ENCODE assay signal across 8 cellular contexts in the genomic region with DNA sequence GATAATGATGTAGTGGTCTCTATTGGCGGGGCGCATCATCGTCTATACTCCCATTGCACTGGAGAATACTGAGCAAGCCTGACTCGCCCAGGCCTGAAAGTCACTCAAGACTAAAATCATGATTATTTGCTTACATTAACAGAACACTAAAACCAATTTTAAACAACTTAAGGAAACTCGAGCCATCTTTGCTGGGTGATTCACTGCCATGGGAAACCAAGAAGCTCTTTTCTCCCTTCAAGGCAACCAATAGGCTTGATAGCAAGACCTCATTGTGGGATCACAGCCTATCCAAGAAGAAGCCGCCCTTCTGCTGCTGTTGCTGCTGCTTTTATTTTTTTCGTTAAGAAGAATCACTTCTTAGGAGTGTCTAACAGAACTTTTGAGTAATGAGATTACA.
DNase-seq lines count a peak whose midpoint lies in the region; ATAC-seq and TF ChIP-seq lines count a peak whose summit lies in the region.

No MANE protein-coding gene starts in this region.

- no peak overlapping the region for H3K4me3 ChIP-seq in transverse colon

- H3K9me3 Mint-ChIP-seq in activated naive CD4-positive, alpha-beta T cell treated with anti-CD3 and anti-CD28 coated beads, Interleukin-2, amount 50 U/mL, for 24 hours = no peaks in the 10 kb centered on the region
- H3K9me3 Mint-ChIP-seq in activated naive CD8-positive, alpha-beta T cell treated with anti-CD3 and anti-CD28 coated beads for 36 hours = peaks cover 2% of the 10 kb centered on the region

- DNase-seq in activated naive CD4-positive, alpha-beta T cell (lab: John Stamatoyannopoulos, UW) = no peak
- DNase-seq in activated naive CD8-positive, alpha-beta T cell treated with anti-CD3 and anti-CD28 coated beads for 36 hours = no peak
- DNase-seq in kidney tubule cell (ENCODE audit: low spot score) (peak; percentile 35), transverse colon (no peak), NCI-H510A treated with DMSO at 0.1 percent for 48 hours (lab: John Stamatoyannopoulos, UW) (no peak)

- ATAC-seq in GM21529 (IDR thresholded peaks at IDR 0.05; ENCODE audit: unreplicated experiment) (no peak), HG03469 (IDR thresholded peaks at IDR 0.05; ENCODE audit: unreplicated experiment) (no peak)

- H3K27me3 ChIP-seq in transverse colon = no peaks in the 10 kb centered on the region

- peaks cover 54% of the 10 kb centered on the region for H3K36me3 Mint-ChIP-seq in activated naive CD4-positive, alpha-beta T cell treated with anti-CD3 and anti-CD28 coated beads, Interleukin-2, amount 50 U/mL, for 24 hours
- peaks cover 84% of the 10 kb centered on the region for H3K36me3 Mint-ChIP-seq in activated naive CD8-positive, alpha-beta T cell treated with anti-CD3 and anti-CD28 coated beads for 36 hours

- intact Hi-C loops in transverse colon (cut with DNase I; ENCODE audit: low total_unique reads) = no loop called here

- H3K4me1 Mint-ChIP-seq in activated naive CD4-positive, alpha-beta T cell treated with anti-CD3 and anti-CD28 coated beads, Interleukin-2, amount 50 U/mL, for 24 hours = peaks cover 97% of the 10 kb centered on the region
- peaks cover 86% of the 10 kb centered on the region for H3K4me1 Mint-ChIP-seq in activated naive CD8-positive, alpha-beta T cell treated with anti-CD3 and anti-CD28 coated beads for 36 hours

- TF ChIP-seq POLR2A in transverse colon (IDR thresholded peaks at IDR 0.05) = no peak

- TF ChIP-seq CTCF in transverse colon (IDR thresholded peaks at IDR 0.05) = no peak

- peak overlapping the region; percentile 17 to 79 (median 61) for H3K27ac ChIP-seq in transverse colon

- H3K36me3 ChIP-seq in transverse colon = no peaks in the 10 kb centered on the region

- no peak for TF ChIP-seq EP300 in transverse colon (IDR thresholded peaks at IDR 0.05; ENCODE audit: low read depth)

- H3K27me3 Mint-ChIP-seq in activated naive CD4-positive, alpha-beta T cell treated with anti-CD3 and anti-CD28 coated beads, Interleukin-2, amount 50 U/mL, for 24 hours = no peaks in the 10 kb centered on the region
- H3K27me3 Mint-ChIP-seq in activated naive CD8-positive, alpha-beta T cell treated with anti-CD3 and anti-CD28 coated beads for 36 hours = no peaks in the 10 kb centered on the region

- no peaks in the 10 kb centered on the region for H3K9me3 ChIP-seq in transverse colon

- peaks cover 12 to 85% (median 48%) of the 10 kb centered on the region in 4 donors for H3K4me1 ChIP-seq in transverse colon

- in situ Hi-C loops in transverse colon (cut with MboI; ENCODE audit: low pct_ligation_motif_present in 1 of 4, low pct_unique_long_range_greater_than_20kb in 1 of 4, low sequenced_read_pairs in 3 of 4) = no loop called here

- WGBS in transverse colon (ENCODE audit: low coverage in 1 of 2), 2 donors = 69 to 82% methylated on average over 6 to 7 of the region's 7 CpGs

- H3K4me3 Mint-ChIP-seq in activated naive CD4-positive, alpha-beta T cell treated with anti-CD3 and anti-CD28 coated beads, Interleukin-2, amount 50 U/mL, for 24 hours = no peak overlapping the region
- H3K4me3 Mint-ChIP-seq in activated naive CD8-positive, alpha-beta T cell treated with anti-CD3 and anti-CD28 coated beads for 36 hours = no peak overlapping the region

- peak overlapping the region; percentile 68 for H3K27ac Mint-ChIP-seq in activated naive CD4-positive, alpha-beta T cell treated with anti-CD3 and anti-CD28 coated beads, Interleukin-2, amount 50 U/mL, for 24 hours
- peak overlapping the region; percentile 80 for H3K27ac Mint-ChIP-seq in activated naive CD8-positive, alpha-beta T cell treated with anti-CD3 and anti-CD28 coated beads for 36 hours
